8 cellular contexts compared by ENCODE assay signal in genomic region chr7:149873074-149873967, GRCh38. TPM values are rescaled to one million over a fixed set of nuclear protein-coding genes. Genes with fewer than 3 reads are reported as not detected.
A peak's percentile ranks its signal among the peaks of the same experiment; 100 is the strongest.
DNase-seq lines count a peak whose midpoint lies in the region; ATAC-seq, FAIRE-seq and TF ChIP-seq lines count a peak whose summit lies in the region.

No MANE protein-coding gene starts in this region.

- TF ChIP-seq CTCF in WERI-Rb-1 (IDR thresholded peaks at IDR 0.05; ENCODE audit: low read depth, low read length) (no peak), breast epithelium (IDR thresholded peaks at IDR 0.05) (no peak)

- no peaks in the 10 kb centered on the region for H3K27me3 ChIP-seq in WERI-Rb-1 (ENCODE audit: insufficient read depth, low read depth, severe bottlenecking)
- no peaks in the 10 kb centered on the region for H3K27me3 ChIP-seq in breast epithelium
- no peaks in the 10 kb centered on the region for H3K27me3 ChIP-seq in skeletal muscle tissue (ENCODE audit: control insufficient read depth in 3 of 3, insufficient read depth in 3 of 3, low read length in 3 of 3)

- peak overlapping the region; percentile 70 to 88 (median 86) for H3K9ac ChIP-seq in skeletal muscle tissue (ENCODE audit: low read depth in 1 of 3, low read length in 3 of 3)

- no peak for TF ChIP-seq POLR2A in breast epithelium (IDR thresholded peaks at IDR 0.05)

- H3K27ac ChIP-seq in WERI-Rb-1: peak overlapping the region; percentile 94
- peak overlapping the region; percentile 93 to 94 for H3K27ac ChIP-seq in breast epithelium
- peak overlapping the region; percentile 85 for H3K27ac ChIP-seq in skeletal muscle tissue (ENCODE audit: low read depth, low read length)

- ATAC-seq in GM18861 (IDR thresholded peaks at IDR 0.05; ENCODE audit: unreplicated experiment) (peak; percentile 90), HG03103 (IDR thresholded peaks at IDR 0.05; ENCODE audit: low read depth, unreplicated experiment) (peak; percentile 80)

- intact Hi-C loops in breast epithelium (cut with DNase I; ENCODE audit: low total_unique reads): no loop called here

- peaks cover 16% of the 10 kb centered on the region for H3K36me3 ChIP-seq in WERI-Rb-1
- H3K36me3 ChIP-seq in breast epithelium: no peaks in the 10 kb centered on the region
- peaks cover 2 to 18% (median 13%) of the 10 kb centered on the region in 3 donors for H3K36me3 ChIP-seq in skeletal muscle tissue (ENCODE audit: control insufficient read depth in 3 of 3, insufficient read depth in 3 of 3, low read length in 3 of 3)

- peaks cover 2 to 5% of the 10 kb centered on the region in 2 donors for H3K4me1 ChIP-seq in breast epithelium
- H3K4me1 ChIP-seq in skeletal muscle tissue (ENCODE audit: control insufficient read depth in 3 of 3, insufficient read depth in 3 of 3, low read length in 3 of 3): peaks cover 10 to 25% (median 16%) of the 10 kb centered on the region in 3 donors

- peak; percentile 73 for FAIRE-seq in A204.1 (lab: Jason Lieb, UNC)

- H3K4me3 ChIP-seq in WERI-Rb-1 (ENCODE audit: low read depth, low read length) (peak overlapping the region; percentile 81), breast epithelium (peak overlapping the region; percentile 76 to 89 (median 85)), skeletal muscle tissue (ENCODE audit: low read length in 3 of 3) (peak overlapping the region; percentile 33 to 91 (median 84))

- DNase-seq in NCI-H2171 (lab: John Stamatoyannopoulos, UW): peak; percentile 90
- peak; percentile 97 for DNase-seq in WERI-Rb-1
- DNase-seq in breast epithelium (ENCODE audit: low spot score in 2 of 2): peak; percentile 90 to 91
- peak; percentile 100 for DNase-seq in iPS-NIHi11 (ENCODE audit: low spot score)

- H3K9me3 ChIP-seq in WERI-Rb-1 (ENCODE audit: severe bottlenecking) (no peaks in the 10 kb centered on the region), breast epithelium (no peaks in the 10 kb centered on the region), skeletal muscle tissue (ENCODE audit: control insufficient read depth in 3 of 3, low read length in 3 of 3) (no peaks in the 10 kb centered on the region)

RNA-seq across cellular contexts. Expression of gene ATP6V0E2, which starts 0.4 kb away (rescaled TPM):
- 10 to 100 TPM; 18.4 to 29.2 (median 23.1) TPM for total RNA-seq in breast epithelium
- total RNA-seq in skeletal muscle tissue: 5.2 TPM

RNA-seq across cellular contexts. Expression of gene ZNF862, which starts 35.1 kb away (rescaled TPM):
- 10 to 100 TPM; 21.4 to 27.8 (median 27.2) TPM for total RNA-seq in breast epithelium
- 5.2 TPM for total RNA-seq in skeletal muscle tissue

Comparison
In these comparisons a context has a peak if more than half of its experiments do, and no peak if none do; other contexts are left out.
1. Peak in every context shown above with its lines: DNase-seq, ATAC-seq, H3K4me3 ChIP-seq and H3K27ac ChIP-seq.